18 cellular contexts compared by ENCODE assay signal in genomic region chr16:82694239-82694874, GRCh38.
DNase-seq lines count a peak whose midpoint lies in the region; ATAC-seq and TF ChIP-seq lines count a peak whose summit lies in the region.
"Had no signal": no experiment of that assay in that cellular context is flagged by ENCODE, and none has a peak within 500 bp of the region (broad histone marks: within the 10 kb centered on the region; RNA-seq: fewer than 3 reads in every experiment).

No MANE protein-coding gene starts in this region.

- intact Hi-C loops in MCF 10A (cut with micrococcal nuclease) (no loop called here), breast epithelium (cut with DNase I; ENCODE audit: low total_unique reads) (no loop called here)
- intact Hi-C loops in CD4-positive, alpha-beta memory T cell (cut with micrococcal nuclease) = no loop called here

- H3K9me3 Mint-ChIP-seq in MCF 10A (ENCODE audit: unreplicated experiment) = no peaks in the 10 kb centered on the region
- H3K9me3 Mint-ChIP-seq in CD4-positive, alpha-beta memory T cell = peaks cover 0 to 3% (median 0%) of the 10 kb centered on the region in 8 donors

- H3K27me3 ChIP-seq in breast epithelium (no peaks in the 10 kb centered on the region), foreskin keratinocyte (no peaks in the 10 kb centered on the region)
- H3K27me3 ChIP-seq in CD4-positive, alpha-beta memory T cell (ENCODE audit: insufficient read depth, low read length) = no peaks in the 10 kb centered on the region

- DNase-seq in MCF 10A (ENCODE audit: unreplicated experiment) (no peak), breast epithelium (ENCODE audit: low spot score in 2 of 2) (no peak), amniotic stem cell (lab: John Stamatoyannopoulos, UW) (peak; percentile 51), foreskin keratinocyte (peak in 1 of 2 donors; percentile 71)
- DNase-seq in activated CD8-positive, alpha-beta memory T cell treated with anti-CD3 and anti-CD28 coated beads for 24 hours = no peak
- no peak for DNase-seq in CD4-positive, alpha-beta memory T cell
- DNase-seq: activated CD4-positive, alpha-beta T cell treated with anti-CD3 and anti-CD28 coated beads for 1 hour; activated CD8-positive, alpha-beta memory T cell treated with anti-CD3 and anti-CD28 coated beads, Interleukin-2, amount 50 U/mL, for 48 hours; activated naive CD4-positive, alpha-beta T cell treated with Interleukin-2 at 50 U/mL for 16 hours; COR-L47; left colon; NCI-H774; posterior cingulate gyrus; RPMI8226; T-helper 17 cell had no signal

- TF ChIP-seq CTCF in MCF 10A (IDR thresholded peaks at IDR 0.05; ENCODE audit: unreplicated experiment) (no peak), breast epithelium (IDR thresholded peaks at IDR 0.05) (no peak), foreskin keratinocyte (conservative IDR thresholded peaks at IDR 0.05) (no peak)

- H3K4me3 ChIP-seq in breast epithelium = no peak overlapping the region
- H3K4me3 ChIP-seq in CD4-positive, alpha-beta memory T cell (ENCODE audit: low read length in 2 of 2) = no peak overlapping the region

- peak overlapping the region; percentile 87 for H3K27ac Mint-ChIP-seq in MCF 10A (ENCODE audit: low read depth, unreplicated experiment)
- no peak overlapping the region for H3K27ac Mint-ChIP-seq in CD4-positive, alpha-beta memory T cell
- H3K27ac Mint-ChIP-seq: T-helper 17 cell had no signal

- POLR2A ChIA-PET in MCF 10A (lab: Yijun Ruan, JAX) = interaction anchor here (0.7 kb wide), 1 partner anchor 20 kb away, joined by 3 read pairs; no protein-coding TSS in a partner anchor
- POLR2A ChIA-PET in CD4-positive, alpha-beta memory T cell (lab: Charles Lee; ENCODE audit: partially characterized antibody) = no interaction called here

- H3K27ac ChIP-seq in breast epithelium = no peak overlapping the region
- H3K27ac ChIP-seq in foreskin keratinocyte = no peak overlapping the region
- H3K27ac ChIP-seq in CD4-positive, alpha-beta memory T cell (ENCODE audit: low read depth, low read length) = no peak overlapping the region
- H3K27ac ChIP-seq: 22Rv1 had no signal

- TF ChIP-seq POLR2A in breast epithelium (IDR thresholded peaks at IDR 0.05) = no peak

- H3K4me1 ChIP-seq in breast epithelium (no peaks in the 10 kb centered on the region), foreskin keratinocyte (peaks cover 27% of the 10 kb centered on the region)
- no peaks in the 10 kb centered on the region for H3K4me1 ChIP-seq in CD4-positive, alpha-beta memory T cell (ENCODE audit: insufficient read depth, low read length)

- ATAC-seq in foreskin keratinocyte (peak; percentile 72), HG03039 (IDR thresholded peaks at IDR 0.05; ENCODE audit: unreplicated experiment) (no peak), HG03460 (IDR thresholded peaks at IDR 0.05; ENCODE audit: unreplicated experiment) (no peak)
- ATAC-seq: left colon, T-helper 17 cell had no signal

- peaks cover 18% of the 10 kb centered on the region for H3K4me1 Mint-ChIP-seq in MCF 10A (ENCODE audit: insufficient read depth, unreplicated experiment)
- no peaks in the 10 kb centered on the region for H3K4me1 Mint-ChIP-seq in CD4-positive, alpha-beta memory T cell
- H3K4me1 Mint-ChIP-seq: T-helper 17 cell had no signal

- no peaks in the 10 kb centered on the region for H3K36me3 Mint-ChIP-seq in MCF 10A (ENCODE audit: insufficient read depth, unreplicated experiment)
- H3K36me3 Mint-ChIP-seq in CD4-positive, alpha-beta memory T cell = no peaks in the 10 kb centered on the region

- CTCF ChIA-PET in MCF 10A (lab: Yijun Ruan, JAX) = interaction anchor here (1.3 kb wide), 1 partner anchor 13 kb away, joined by 3 read pairs; no protein-coding TSS in a partner anchor
- CTCF ChIA-PET in CD4-positive, alpha-beta memory T cell (lab: Charles Lee; ENCODE audit: partially characterized antibody) = interaction anchor here (1.5 kb wide), 1 partner anchor 10 kb away, joined by 4 read pairs; no protein-coding TSS in a partner anchor

- H3K27me3 Mint-ChIP-seq in MCF 10A (ENCODE audit: insufficient read depth, unreplicated experiment) = no peaks in the 10 kb centered on the region
- peaks cover 3 to 5% of the 10 kb centered on the region in 2 donors for H3K27me3 Mint-ChIP-seq in CD4-positive, alpha-beta memory T cell

- no peaks in the 10 kb centered on the region for H3K9me3 ChIP-seq in breast epithelium
- H3K9me3 ChIP-seq in CD4-positive, alpha-beta memory T cell (ENCODE audit: control insufficient read depth in 1 of 2, low read length in 2 of 2) = no peaks in the 10 kb centered on the region

- H3K36me3 ChIP-seq in breast epithelium = no peaks in the 10 kb centered on the region
- no peaks in the 10 kb centered on the region for H3K36me3 ChIP-seq in CD4-positive, alpha-beta memory T cell (ENCODE audit: insufficient read depth, low read length)

- no peak overlapping the region for H3K4me3 Mint-ChIP-seq in MCF 10A (ENCODE audit: unreplicated experiment)
- H3K4me3 Mint-ChIP-seq in CD4-positive, alpha-beta memory T cell = no peak overlapping the region
- H3K4me3 Mint-ChIP-seq: T-helper 17 cell had no signal

- no TSS peak for BruUV-seq in MCF 10A (replicated peaks; lab: Mats Ljungman, UMichigan)
